Comparison of ENCODE assay signal across 1 cellular context in the genomic region with DNA sequence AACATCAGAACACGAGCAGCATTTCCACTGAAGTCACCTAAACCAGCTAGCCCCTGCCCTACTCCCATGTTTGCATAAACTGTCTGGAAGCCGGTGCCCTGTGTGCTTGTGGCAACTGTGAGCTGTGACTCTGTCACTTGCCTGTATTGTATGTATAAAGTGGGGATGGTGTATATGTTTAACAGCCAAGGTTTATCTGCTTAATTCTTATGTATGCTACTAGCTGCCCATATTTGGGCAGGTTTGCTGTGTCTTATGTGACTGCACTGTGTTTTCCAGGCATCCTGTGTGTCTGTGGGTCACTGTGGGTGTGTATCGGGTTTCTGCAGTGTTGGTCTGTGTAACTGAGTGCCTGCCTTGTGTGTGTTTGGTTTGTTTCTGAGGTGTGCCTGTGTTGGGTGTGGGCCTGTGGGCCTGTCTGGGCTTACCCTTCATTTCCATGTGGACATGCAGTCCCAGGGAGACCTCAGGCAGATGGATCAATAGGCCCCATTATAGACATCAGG.
A peak's percentile ranks its signal among the peaks of the same experiment; 100 is the strongest.
TF ChIP-seq lines count a peak whose summit lies in the region.

No MANE protein-coding gene starts in this region.

TF ChIP-seq in GM23338, 12 proteins besides CTCF, POLR2A, EP300 and RAD21:
- no peak for TF ChIP-seq ZNF462 (CRISPR knock-in tag; IDR thresholded peaks at IDR 0.05)
- peak; percentile 53 for TF ChIP-seq EZH2 (IDR thresholded peaks at IDR 0.05; ENCODE audit: low read depth, unreplicated experiment)
